In the genomic region with DNA sequence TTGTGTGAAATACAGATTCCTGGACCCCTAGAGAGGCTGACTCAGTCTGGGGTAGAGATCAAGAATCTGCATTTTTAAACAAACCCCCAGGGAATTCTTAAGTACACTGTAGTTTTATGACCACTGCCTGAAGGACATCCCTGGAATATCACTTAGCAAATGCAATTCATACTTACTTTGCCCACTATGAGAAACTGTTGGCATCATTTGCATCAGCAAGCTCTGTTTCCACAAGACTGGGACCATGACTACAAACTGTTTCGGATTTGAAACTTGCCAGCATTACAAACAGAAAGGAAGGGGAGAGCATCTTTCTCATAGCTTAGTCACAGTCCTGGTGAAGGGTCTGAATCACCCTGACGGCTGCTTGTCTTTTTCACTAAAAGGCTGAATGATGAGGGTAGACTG, we compare ENCODE assay signal across 7 cellular contexts.
DNase-seq lines count a peak whose midpoint lies in the region; ATAC-seq and TF ChIP-seq lines count a peak whose summit lies in the region.

No MANE protein-coding gene starts in this region.

- in situ Hi-C loops in GM13977 (cut with MboI; ENCODE audit: low pct_unique_long_range_greater_than_20kb, low sequenced_read_pairs, unreplicated experiment): no loop called here

- CTCF ChIA-PET in RWPE1 (lab: Yijun Ruan, JAX): no interaction called here

- H3K27ac ChIP-seq in RWPE1: no peak overlapping the region

- peak; percentile 43 for ATAC-seq in GM21786 (IDR thresholded peaks at IDR 0.05; ENCODE audit: unreplicated experiment)
- ATAC-seq in HG02938 (IDR thresholded peaks at IDR 0.05; ENCODE audit: unreplicated experiment): no peak

- TF ChIP-seq CTCF in RWPE1 (conservative IDR thresholded peaks at IDR 0.05; ENCODE audit: low read depth) (no peak), GM13977 (IDR thresholded peaks at IDR 0.05; ENCODE audit: extremely low read depth, insufficient read depth, missing control alignments) (no peak)

- DNase-seq in RWPE1 (ENCODE audit: low spot score) (peak; percentile 79), fibroblast of gingiva (ENCODE audit: low read depth) (peak; percentile 90), NOMO-1 treated with dmso at 0.1 percent for 144 hours (lab: John Stamatoyannopoulos, UW; ENCODE audit: unreplicated experiment) (no peak), GM13977 (ENCODE audit: low spot score) (no peak)
- DNase-seq in stimulated activated CD4-positive, alpha-beta T cell treated with anti-CD3 and anti-CD28 coated beads, Interleukin-4, amount 100 ng/mL, for 24 hours: peak; percentile 61

- POLR2A ChIA-PET in RWPE1 (lab: Yijun Ruan, JAX; ENCODE audit: low non-redundant PET): no interaction called here

Comparison
In these comparisons a context has a peak if more than half of its experiments do, and no peak if none do; other contexts are left out.
1. DNase-seq: peak in RWPE1 (single experiment), fibroblast of gingiva (single experiment) and stimulated activated CD4-positive, alpha-beta T cell treated with anti-CD3 and anti-CD28 coated beads, Interleukin-4, amount 100 ng/mL, for 24 hours (single experiment); none in NOMO-1 treated with dmso at 0.1 percent for 144 hours (single experiment) and GM13977 (single experiment).